ENCODE assay signal across 18 cellular contexts in the genomic region with DNA sequence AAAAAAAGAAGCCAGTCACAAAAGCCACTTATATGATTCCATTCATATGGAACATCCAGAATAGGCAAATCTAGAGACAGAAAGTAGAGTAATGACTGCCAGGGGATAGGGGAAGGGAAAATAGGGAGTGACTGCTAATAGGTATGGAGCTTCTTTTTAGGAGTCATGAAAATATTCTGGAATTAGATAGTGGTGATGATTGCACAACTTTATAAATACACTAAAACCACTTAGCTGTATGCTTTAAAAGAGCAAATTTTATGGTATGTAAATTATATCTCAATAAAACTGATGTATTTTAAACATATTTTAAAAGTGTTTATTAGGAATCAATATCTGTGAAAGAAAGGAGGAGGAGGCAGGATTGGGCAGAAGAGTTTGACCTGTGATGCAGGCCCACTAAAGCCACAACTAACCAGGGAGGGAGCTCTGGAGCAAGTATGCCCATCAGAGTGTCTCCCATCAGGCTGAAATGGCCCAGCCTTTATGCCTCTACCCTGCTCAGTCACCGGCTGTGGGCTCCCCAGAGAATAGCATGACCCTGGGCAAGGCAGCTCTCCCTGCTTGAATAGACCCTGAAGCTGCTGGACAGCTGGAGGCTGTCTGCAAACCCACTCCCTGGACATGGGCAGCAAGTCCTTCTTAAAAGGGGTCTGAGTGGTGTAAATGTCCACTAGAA.
DNase-seq lines count a peak whose midpoint lies in the region; ATAC-seq and TF ChIP-seq lines count a peak whose summit lies in the region.
"Had no signal": no experiment of that assay in that cellular context is flagged by ENCODE, and none has a peak within 500 bp of the region (broad histone marks: within the 10 kb centered on the region; RNA-seq: fewer than 3 reads in every experiment).

No MANE protein-coding gene starts in this region.

- no peak for TF ChIP-seq POLR2A in NB4 (IDR thresholded peaks at IDR 0.05; ENCODE audit: extremely low read depth, insufficient read length)

- TF ChIP-seq CTCF in NB4 (IDR thresholded peaks at IDR 0.05; ENCODE audit: low read depth, low read length), result peak; percentile 6
- peak; percentile 9 for TF ChIP-seq CTCF in cardiac fibroblast (IDR thresholded peaks at IDR 0.05; ENCODE audit: low read depth, low read length)

- in situ Hi-C loops in KBM-7 (cut with MboI; ENCODE audit: low pct_unique_long_range_greater_than_20kb, low sequenced_read_pairs), result no loop called here

- H3K4me3 ChIP-seq in NB4 (ENCODE audit: low read depth, low read length), result no peak overlapping the region
- no peak overlapping the region for H3K4me3 ChIP-seq in cardiac fibroblast (replicated peaks in 1 of 2; ENCODE audit: low read depth in 2 of 2, low read length in 2 of 2)
- H3K4me3 ChIP-seq: transverse colon had no signal

- DNase-seq in EH (ENCODE audit: low read depth), result peak; percentile 25
- peak; percentile 62 for DNase-seq in NB4 (ENCODE audit: low read depth)
- no peak for DNase-seq in cardiac fibroblast (ENCODE audit: low read depth in 2 of 2)
- DNase-seq in myocyte (ENCODE audit: low read depth), result peak; percentile 55
- no peak for DNase-seq in SW480 (ENCODE audit: low spot score)
- DNase-seq in KBM-7, result no peak
- no peak for DNase-seq in NCI-H2227 treated with DMSO at 0.1 percent for 48 hours (lab: John Stamatoyannopoulos, UW)
- DNase-seq: activated CD4-positive, alpha-beta T cell treated with anti-CD3 and anti-CD28 coated beads for 48 hours; activated T-cell treated with anti-CD3 and anti-CD28 coated beads, Interleukin-2, amount 50 U/mL, for 24 hours; CD8-positive, alpha-beta T cell; left ventricle myocardium superior; natural killer cell; NCI-H1105; right cardiac atrium; stimulated activated CD4-positive, alpha-beta T cell treated with anti-CD3 and anti-CD28 coated beads, Interleukin-4, amount 100 ng/mL, for 24 hours; T-cell; transverse colon had no signal

- no peak for ATAC-seq in GM18873 (IDR thresholded peaks at IDR 0.05; ENCODE audit: low FRiP score, unreplicated experiment)
- ATAC-seq: CD8-positive, alpha-beta T cell; left ventricle myocardium superior; natural killer cell; right cardiac atrium; T-cell had no signal

Comparison
In these comparisons a context has a peak if more than half of its experiments do, and no peak if none do; other contexts are left out.
1. DNase-seq: peak in EH (single experiment), NB4 (single experiment) and myocyte (single experiment); none in cardiac fibroblast (0 of 2), SW480 (single experiment), KBM-7 (single experiment) and NCI-H2227 treated with DMSO at 0.1 percent for 48 hours (single experiment).